In the genomic region with DNA sequence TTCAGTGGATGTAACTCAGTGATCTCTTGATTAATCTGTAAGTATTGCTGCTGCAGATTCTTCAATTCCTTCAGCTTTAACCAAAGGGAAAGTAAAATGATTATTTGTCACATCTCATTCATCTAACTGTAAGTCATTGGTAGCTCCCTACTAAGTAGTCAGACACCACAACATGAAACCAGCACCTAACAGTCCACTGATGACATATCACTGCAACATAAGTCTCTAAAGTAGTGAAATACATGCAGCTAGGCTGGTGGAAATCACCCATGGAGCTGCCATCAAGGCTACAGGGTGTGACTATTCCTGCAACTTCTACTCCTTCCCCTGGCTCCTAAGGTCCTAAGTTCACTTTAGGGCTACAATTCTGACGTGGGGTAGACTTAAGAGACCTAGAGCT, we compare ENCODE assay signal across 19 cellular contexts. TPM values are rescaled to one million over a fixed set of nuclear protein-coding genes. Genes with fewer than 3 reads are reported as not detected.
A peak's percentile ranks its signal among the peaks of the same experiment; 100 is the strongest.
DNase-seq lines count a peak whose midpoint lies in the region; ATAC-seq lines count a peak whose summit lies in the region.
"Had no signal": no experiment of that assay in that cellular context is flagged by ENCODE, and none has a peak within 500 bp of the region (broad histone marks: within the 10 kb centered on the region; RNA-seq: fewer than 3 reads in every experiment).

No MANE protein-coding gene starts in this region.

- H3K27me3 Mint-ChIP-seq in activated T-cell treated with anti-CD3 and anti-CD28 coated beads, Interleukin-2, amount 50 U/mL, for 72 hours (ENCODE audit: low read depth) = no peaks in the 10 kb centered on the region
- H3K27me3 Mint-ChIP-seq in activated naive CD4-positive, alpha-beta T cell treated with anti-CD3 and anti-CD28 coated beads, Interleukin-2, amount 10 ng/mL, durations not matched to agents 7 days and 5 days = no peaks in the 10 kb centered on the region
- H3K27me3 Mint-ChIP-seq in activated T-helper 2 cell treated with anti-CD3 and anti-CD28 coated beads, Interferon-gamma antibody, Interleukin-2, Interleukin-4, amounts not matched to agents 10 μg/mL and 5 μg/mL and 100 μg/mL, durations not matched to agents 14 hours and 24 hours and 36 hours (ENCODE audit: low read depth) = no peaks in the 10 kb centered on the region
- H3K27me3 Mint-ChIP-seq: CD4-positive, alpha-beta memory T cell had no signal

- H3K9me3 Mint-ChIP-seq in activated T-cell treated with anti-CD3 and anti-CD28 coated beads, Interleukin-2, amount 50 U/mL, for 72 hours = peaks cover 2 to 9% of the 10 kb centered on the region in 2 donors
- peaks cover 5 to 9% of the 10 kb centered on the region in 2 donors for H3K9me3 Mint-ChIP-seq in activated naive CD4-positive, alpha-beta T cell treated with anti-CD3 and anti-CD28 coated beads, Interleukin-2, amount 50 U/mL, for 72 hours
- H3K9me3 Mint-ChIP-seq in activated naive CD4-positive, alpha-beta T cell treated with anti-CD3 and anti-CD28 coated beads, Interleukin-2, amount 10 ng/mL, durations not matched to agents 7 days and 5 days = peaks cover 8% of the 10 kb centered on the region
- H3K9me3 Mint-ChIP-seq in activated T-helper 2 cell treated with anti-CD3 and anti-CD28 coated beads, Interferon-gamma antibody, Interleukin-2, Interleukin-4, amounts not matched to agents 10 μg/mL and 5 μg/mL and 100 μg/mL, durations not matched to agents 14 hours and 24 hours and 36 hours = peaks cover 15% of the 10 kb centered on the region

- no peak overlapping the region for H3K27ac Mint-ChIP-seq in activated T-cell treated with anti-CD3 and anti-CD28 coated beads, Interleukin-2, amount 50 U/mL, for 72 hours
- no peak overlapping the region for H3K27ac Mint-ChIP-seq in activated naive CD4-positive, alpha-beta T cell treated with anti-CD3 and anti-CD28 coated beads, Interleukin-2, amount 50 U/mL, for 72 hours
- H3K27ac Mint-ChIP-seq in activated naive CD4-positive, alpha-beta T cell treated with anti-CD3 and anti-CD28 coated beads, Interleukin-2, amount 10 ng/mL, durations not matched to agents 7 days and 5 days = no peak overlapping the region
- peak overlapping the region; percentile 33 for H3K27ac Mint-ChIP-seq in activated T-helper 2 cell treated with anti-CD3 and anti-CD28 coated beads, Interferon-gamma antibody, Interleukin-2, Interleukin-4, amounts not matched to agents 10 μg/mL and 5 μg/mL and 100 μg/mL, durations not matched to agents 14 hours and 24 hours and 36 hours

- CTCF ChIA-PET in activated naive CD4-positive, alpha-beta T cell treated with anti-CD3 and anti-CD28 coated beads, Interleukin-2, amount 10 ng/mL, durations not matched to agents 7 days and 5 days (lab: Charles Lee) = no interaction called here

- H3K27me3 ChIP-seq in SJCRH30 = no peaks in the 10 kb centered on the region

- intact Hi-C loops in activated T-helper 2 cell treated with anti-CD3 and anti-CD28 coated beads, Interferon-gamma antibody, Interleukin-2, Interleukin-4, amounts not matched to agents 10 μg/mL and 5 μg/mL and 100 μg/mL, durations not matched to agents 14 hours and 24 hours and 36 hours (cut with micrococcal nuclease) = no loop called here

- DNase-seq in activated T-cell treated with anti-CD3 and anti-CD28 coated beads, Interleukin-2, amount 50 U/mL, for 72 hours = peak; percentile 9 to 13
- DNase-seq in activated T-cell treated with anti-CD3 and anti-CD28 coated beads for 4 hours (no peak), caudate nucleus (lab: John Stamatoyannopoulos, UW) (no peak), SJCRH30 (no peak)
- DNase-seq in activated naive CD4-positive, alpha-beta T cell treated with anti-CD3 and anti-CD28 coated beads, Interleukin-2, amount 50 U/mL, for 72 hours (ENCODE audit: low spot score in 2 of 2) = no peak
- no peak for DNase-seq in activated naive CD4-positive, alpha-beta T cell treated with anti-CD3 and anti-CD28 coated beads, Interleukin-2, amount 10 ng/mL, durations not matched to agents 7 days and 5 days
- DNase-seq in activated T-helper 2 cell treated with anti-CD3 and anti-CD28 coated beads, Interferon-gamma antibody, Interleukin-2, Interleukin-4, amounts not matched to agents 10 μg/mL and 5 μg/mL and 100 μg/mL, durations not matched to agents 14 hours and 24 hours and 36 hours (ENCODE audit: low spot score) = no peak
- DNase-seq: C1 segment of cervical spinal cord; Calu3; CD4-positive, alpha-beta memory T cell; COR-L47; DMS53; DMS79 treated with DMSO at 0.1 percent for 48 hours; GF-D8; GM23248; H7; HCEC 1CT had no signal

- no peak overlapping the region for H3K4me3 ChIP-seq in SJCRH30
- H3K4me3 ChIP-seq: GM23248 had no signal

- peaks cover 47% of the 10 kb centered on the region for H3K36me3 ChIP-seq in SJCRH30

- H3K4me1 ChIP-seq in SJCRH30 = no peaks in the 10 kb centered on the region

- peaks cover 19 to 31% of the 10 kb centered on the region in 2 donors for H3K36me3 Mint-ChIP-seq in activated T-cell treated with anti-CD3 and anti-CD28 coated beads, Interleukin-2, amount 50 U/mL, for 72 hours (ENCODE audit: insufficient read depth in 2 of 2)
- peaks cover 20 to 26% of the 10 kb centered on the region in 2 donors for H3K36me3 Mint-ChIP-seq in activated naive CD4-positive, alpha-beta T cell treated with anti-CD3 and anti-CD28 coated beads, Interleukin-2, amount 50 U/mL, for 72 hours
- H3K36me3 Mint-ChIP-seq in activated naive CD4-positive, alpha-beta T cell treated with anti-CD3 and anti-CD28 coated beads, Interleukin-2, amount 10 ng/mL, durations not matched to agents 7 days and 5 days = peaks cover 59% of the 10 kb centered on the region
- peaks cover 75% of the 10 kb centered on the region for H3K36me3 Mint-ChIP-seq in activated T-helper 2 cell treated with anti-CD3 and anti-CD28 coated beads, Interferon-gamma antibody, Interleukin-2, Interleukin-4, amounts not matched to agents 10 μg/mL and 5 μg/mL and 100 μg/mL, durations not matched to agents 14 hours and 24 hours and 36 hours (ENCODE audit: low read depth)

- peaks cover 11% of the 10 kb centered on the region for H3K4me1 Mint-ChIP-seq in activated T-cell treated with anti-CD3 and anti-CD28 coated beads, Interleukin-2, amount 50 U/mL, for 72 hours (ENCODE audit: low read depth)
- no peaks in the 10 kb centered on the region for H3K4me1 Mint-ChIP-seq in activated naive CD4-positive, alpha-beta T cell treated with anti-CD3 and anti-CD28 coated beads, Interleukin-2, amount 10 ng/mL, durations not matched to agents 7 days and 5 days
- H3K4me1 Mint-ChIP-seq in activated T-helper 2 cell treated with anti-CD3 and anti-CD28 coated beads, Interferon-gamma antibody, Interleukin-2, Interleukin-4, amounts not matched to agents 10 μg/mL and 5 μg/mL and 100 μg/mL, durations not matched to agents 14 hours and 24 hours and 36 hours (ENCODE audit: low read depth) = peaks cover 18% of the 10 kb centered on the region

- H3K4me3 Mint-ChIP-seq in activated T-cell treated with anti-CD3 and anti-CD28 coated beads, Interleukin-2, amount 50 U/mL, for 72 hours = no peak overlapping the region
- no peak overlapping the region for H3K4me3 Mint-ChIP-seq in activated naive CD4-positive, alpha-beta T cell treated with anti-CD3 and anti-CD28 coated beads, Interleukin-2, amount 10 ng/mL, durations not matched to agents 7 days and 5 days
- H3K4me3 Mint-ChIP-seq in activated T-helper 2 cell treated with anti-CD3 and anti-CD28 coated beads, Interferon-gamma antibody, Interleukin-2, Interleukin-4, amounts not matched to agents 10 μg/mL and 5 μg/mL and 100 μg/mL, durations not matched to agents 14 hours and 24 hours and 36 hours (ENCODE audit: low read depth) = no peak overlapping the region
- H3K4me3 Mint-ChIP-seq: CD4-positive, alpha-beta memory T cell had no signal

- ATAC-seq in activated T-cell treated with anti-CD3 and anti-CD28 coated beads, Interleukin-2, amount 50 U/mL, for 72 hours (replicated peaks in 1 of 2) = peak; percentile 89 to 94
- peak; percentile 24 to 66 for ATAC-seq in activated naive CD4-positive, alpha-beta T cell treated with anti-CD3 and anti-CD28 coated beads, Interleukin-2, amount 50 U/mL, for 72 hours
- no peak for ATAC-seq in GM21737 (IDR thresholded peaks at IDR 0.05; ENCODE audit: unreplicated experiment)

- peaks cover 5% of the 10 kb centered on the region; the same call in 1 of the 2 replicates for H3K9me3 ChIP-seq in SJCRH30 (replicated peaks)

- H3K27ac ChIP-seq in caudate nucleus (ENCODE audit: low read depth, low read length) (peak overlapping the region; percentile 14), SJCRH30 (no peak overlapping the region)
- H3K27ac ChIP-seq: GM23248 had no signal

RNA-seq across cellular contexts. Expression of a gene that starts 21.1 kb away (rescaled TPM):
- 100 to 1,000 TPM; 236 to 259 TPM for total RNA-seq in activated T-cell treated with anti-CD3 and anti-CD28 coated beads, Interleukin-2, amount 50 U/mL, for 72 hours
- total RNA-seq in activated naive CD4-positive, alpha-beta T cell treated with anti-CD3 and anti-CD28 coated beads, Interleukin-2, amount 50 U/mL, for 72 hours = 100 to 1,000 TPM; 217 to 293 TPM
- total RNA-seq in activated T-helper 2 cell treated with anti-CD3 and anti-CD28 coated beads, Interferon-gamma antibody, Interleukin-2, Interleukin-4, amounts not matched to agents 10 μg/mL and 5 μg/mL and 100 μg/mL, durations not matched to agents 14 hours and 24 hours and 36 hours = 234 and 243 TPM in 2 replicates
- 0.68 and 1.9 TPM in 2 replicates for total RNA-seq in SJCRH30 (2014; rRNA removed; shearing (Covaris generic))
- total RNA-seq: G401 had no signal

Comparison
In these comparisons a context has a peak if more than half of its experiments do, and no peak if none do; other contexts are left out.
1. DNase-seq: peak in activated T-cell treated with anti-CD3 and anti-CD28 coated beads, Interleukin-2, amount 50 U/mL, for 72 hours (2 of 2); none in activated T-cell treated with anti-CD3 and anti-CD28 coated beads for 4 hours (single experiment), activated naive CD4-positive, alpha-beta T cell treated with anti-CD3 and anti-CD28 coated beads, Interleukin-2, amount 50 U/mL, for 72 hours (0 of 2), activated naive CD4-positive, alpha-beta T cell treated with anti-CD3 and anti-CD28 coated beads, Interleukin-2, amount 10 ng/mL, durations not matched to agents 7 days and 5 days (single experiment), activated T-helper 2 cell treated with anti-CD3 and anti-CD28 coated beads, Interferon-gamma antibody, Interleukin-2, Interleukin-4, amounts not matched to agents 10 μg/mL and 5 μg/mL and 100 μg/mL, durations not matched to agents 14 hours and 24 hours and 36 hours (single experiment), caudate nucleus (0 of 61) and SJCRH30 (0 of 2).
2. RNA of a gene that starts 21.1 kb away (total RNA-seq): 217 to 293 TPM in activated naive CD4-positive, alpha-beta T cell treated with anti-CD3 and anti-CD28 coated beads, Interleukin-2, amount 50 U/mL, for 72 hours, 236 to 259 TPM in activated T-cell treated with anti-CD3 and anti-CD28 coated beads, Interleukin-2, amount 50 U/mL, for 72 hours and 234 to 243 TPM in activated T-helper 2 cell treated with anti-CD3 and anti-CD28 coated beads, Interferon-gamma antibody, Interleukin-2, Interleukin-4, amounts not matched to agents 10 μg/mL and 5 μg/mL and 100 μg/mL, durations not matched to agents 14 hours and 24 hours and 36 hours; 0.68 to 1.9 TPM in SJCRH30; every median in the first group is over 10 times any median in the second.